ENCODE assay signal across 8 cellular contexts in genomic region chr19:17555480-17555928, GRCh38. TPM values are rescaled to one million over a fixed set of nuclear protein-coding genes. Genes with fewer than 3 reads are reported as not detected.
DNase-seq lines count a peak whose midpoint lies in the region; ATAC-seq and TF ChIP-seq lines count a peak whose summit lies in the region.

Gene COLGALT1 (plus strand): TSS chr19:17555649. CDS start chr19:17555714, 65 bp downstream.

- BruUV-seq in PC-9 (replicated peaks; lab: Mats Ljungman, UMichigan) = no TSS peak

- ATAC-seq in GM21576 (IDR thresholded peaks at IDR 0.05; ENCODE audit: unreplicated experiment) = peak; percentile 78

- peaks cover 7% of the 10 kb centered on the region for H3K4me1 ChIP-seq in PC-9 (replicated peaks; ENCODE audit: insufficient read depth)

- CTCF ChIA-PET in PC-9 (lab: Charles Lee) = no interaction called here

- H3K36me3 ChIP-seq in PC-9 (ENCODE audit: low read depth) = no peaks in the 10 kb centered on the region

- DNase-seq in D341Med (ENCODE audit: low spot score) (peak; percentile 99), KBM-7 (peak; percentile 97), PC-9 (peak; percentile 92 to 95), activated T-cell treated with anti-CD3 and anti-CD28 coated beads for 48 hours (ENCODE audit: low read depth) (peak; percentile 99), epithelial cell of prostate (ENCODE audit: low read depth, low spot score) (peak; percentile 64), mucosa of gallbladder (ENCODE audit: low spot score) (peak; percentile 98)
- peak; percentile 97 for DNase-seq in stimulated activated CD8-positive, alpha-beta memory T cell treated with anti-CD3 and anti-CD28 coated beads, Interleukin-4, amount 100 ng/mL, for 24 hours (ENCODE audit: low read depth)

- H3K79me2 ChIP-seq in PC-9 (ENCODE audit: low read depth) = peaks cover 18% of the 10 kb centered on the region

- H3K4me3 ChIP-seq in PC-9 = peak within 1 kb of the TSS; percentile 95

- H2AFZ ChIP-seq in PC-9 = peak within 1 kb of the TSS; percentile 86

- H3K4me2 ChIP-seq in PC-9 = peak within 1 kb of the TSS; percentile 73

- POLR2A ChIA-PET in PC-9 (lab: Charles Lee; ENCODE audit: unreplicated experiment) = no interaction called here

- TF ChIP-seq CTCF in PC-9 (conservative IDR thresholded peaks at IDR 0.05) = no peak

- intact Hi-C loops in PC-9 (cut with micrococcal nuclease; ENCODE audit: unreplicated experiment) = loop anchor here (5.0 to 10.0 kb wide), 2 partner anchors 43 to 81 kb away; partner anchors contain the start of genes PGLS and SLC27A1

- H3K9me3 ChIP-seq in PC-9 (ENCODE audit: insufficient read depth, low read depth) = no peaks in the 10 kb centered on the region

- H3K27ac ChIP-seq in PC-9 (0 out of 2 replicates have a peak within 1 kb of the TSS, but pooled peaks have one; percentile 0), epithelial cell of prostate (peak within 1 kb of the TSS; percentile 56)

- H3F3A ChIP-seq in PC-9 (ENCODE audit: insufficient read depth, low read depth) = peaks cover 19% of the 10 kb centered on the region; the same call in 1 of the 2 replicates

- no peaks in the 10 kb centered on the region for H3K9me2 ChIP-seq in PC-9 (ENCODE audit: insufficient read depth)

- in situ Hi-C loops in KBM-7 (cut with MboI; ENCODE audit: low pct_unique_long_range_greater_than_20kb, low sequenced_read_pairs) = no loop called here

- 0 out of 2 replicates have a peak, but pooled peaks cover 5% of the 10 kb centered on the region for H4K20me1 ChIP-seq in PC-9 (ENCODE audit: insufficient read depth)

- H3K27me3 ChIP-seq in PC-9 (ENCODE audit: insufficient read depth, low read depth) = no peaks in the 10 kb centered on the region

RNA-seq across cellular contexts. Expression of gene COLGALT1, which starts in this region (rescaled TPM):
- total RNA-seq in PC-9 (2021) (82.9 and 88.8 TPM in 2 replicates), mucosa of gallbladder (71.1 TPM)

Comparison
In these comparisons a context has a peak if more than half of its experiments do, and no peak if none do; other contexts are left out.
1. Peak in every context shown above with its lines: DNase-seq, ATAC-seq, H3K4me3 ChIP-seq and H3K27ac ChIP-seq.